In the genomic region with DNA sequence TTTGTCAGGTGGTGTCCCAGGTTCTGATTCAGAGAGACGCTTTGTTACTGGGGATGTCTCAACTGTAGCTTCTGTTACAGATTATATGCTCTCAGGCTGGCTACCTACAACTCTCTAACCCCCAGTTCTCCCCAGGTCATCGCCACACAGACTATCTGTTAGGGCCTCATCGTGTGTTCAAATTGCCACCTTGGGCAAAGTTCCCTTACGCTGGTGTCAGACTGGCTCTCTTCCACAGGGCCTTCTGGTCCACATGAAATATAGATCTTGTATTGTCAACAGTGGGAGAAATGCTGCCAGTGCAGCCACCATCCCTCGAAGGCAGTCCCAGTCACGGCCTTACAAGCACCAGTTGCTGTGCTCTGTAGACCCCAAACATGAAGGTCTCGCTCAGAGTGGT, we compare ENCODE assay signal across 20 cellular contexts. TPM values are rescaled to one million over a fixed set of nuclear protein-coding genes. Genes with fewer than 3 reads are reported as not detected.
DNase-seq lines count a peak whose midpoint lies in the region; ATAC-seq, FAIRE-seq and TF ChIP-seq lines count a peak whose summit lies in the region.
"Had no signal": no experiment of that assay in that cellular context is flagged by ENCODE, and none has a peak within 500 bp of the region (broad histone marks: within the 10 kb centered on the region; RNA-seq: fewer than 3 reads in every experiment).

No MANE protein-coding gene starts in this region.

- no peaks in the 10 kb centered on the region for H3K79me2 ChIP-seq in HepG2 (ENCODE audit: insufficient read depth, low read length)

- intact Hi-C loops in HepG2 (cut with micrococcal nuclease; ENCODE audit: unreplicated experiment) (no loop called here), right lobe of liver (cut with DNase I) (no loop called here)

- TF ChIP-seq RAD21 in liver (IDR thresholded peaks at IDR 0.05), result peak in 1 of 2 donors; percentile 13
- no peak for TF ChIP-seq RAD21 in HepG2 (CRISPR knock-in tag; IDR thresholded peaks at IDR 0.05)

- ATAC-seq in HepG2, result no peak
- peak; percentile 91 to 93 (median 92) for ATAC-seq in right lobe of liver
- ATAC-seq: A549; CD8-positive, alpha-beta T cell had no signal

- no peak for FAIRE-seq in HepG2 (lab: Jason Lieb, UNC)
- FAIRE-seq: A549, D721Med, G401.6, GM12891, GM19239 had no signal

- no peak overlapping the region for H3K9ac ChIP-seq in liver (ENCODE audit: low read depth in 1 of 2, low read length in 2 of 2)
- no peak overlapping the region for H3K9ac ChIP-seq in HepG2 (ENCODE audit: insufficient read depth, low read depth, low read length)
- H3K9ac ChIP-seq: BLaER1 treated with 17β-estradiol and CSF1 and Interleukin-3, amounts not matched to agents 10 nM and 100 nM had no signal

- no TSS peak for BruUV-seq in HepG2 (replicated peaks; lab: Mats Ljungman, UMichigan)

- CTCF ChIA-PET in HepG2 (lab: Yijun Ruan, JAX; ENCODE audit: low intra/inter-chr PET ratio, low total read pairs), result no interaction called here

- peak overlapping the region; percentile 47 to 52 for H3K27ac ChIP-seq in liver (ENCODE audit: low read depth in 1 of 2, low read length in 2 of 2)
- H3K27ac ChIP-seq in HepG2 (ENCODE audit: extremely low read length, insufficient read depth, low read length), result no peak overlapping the region
- H3K27ac ChIP-seq in right lobe of liver, result peak overlapping the region in 1 of 3 donors; percentile 52
- H3K27ac ChIP-seq: 22Rv1; A549; BLaER1 treated with 17β-estradiol and CSF1 and Interleukin-3, amounts not matched to agents 10 nM and 100 nM; C4-2B had no signal

- no peak overlapping the region for H3K4me2 ChIP-seq in HepG2 (ENCODE audit: low read depth, low read length)
- H3K4me2 ChIP-seq: A549; BLaER1 treated with 17β-estradiol and CSF1 and Interleukin-3, amounts not matched to agents 10 nM and 100 nM had no signal

- H3K4me1 ChIP-seq in liver (ENCODE audit: control insufficient read depth in 4 of 4, insufficient read depth in 4 of 4, low read length in 3 of 4), result peaks cover 2 to 23% (median 16%) of the 10 kb centered on the region in 4 donors
- H3K4me1 ChIP-seq in HepG2 (ENCODE audit: insufficient read depth, low read length), result no peaks in the 10 kb centered on the region
- peaks cover 0 to 26% (median 7%) of the 10 kb centered on the region in 4 donors for H3K4me1 ChIP-seq in right lobe of liver
- H3K4me1 ChIP-seq: A549; BLaER1 treated with 17β-estradiol and CSF1 and Interleukin-3, amounts not matched to agents 10 nM and 100 nM; Caco-2 had no signal

- no peak for DNase-seq in HepG2 (ENCODE audit: low spot score)
- DNase-seq in right lobe of liver, result peak; percentile 28 to 75 (median 63)
- no peak for DNase-seq in medulla oblongata (ENCODE audit: extremely low spot score)
- DNase-seq in stimulated activated naive CD4-positive, alpha-beta T cell (lab: John Stamatoyannopoulos, UW), result no peak
- DNase-seq: AML-193; Caco-2; Calu3; CD4-positive, alpha-beta T cell; CD8-positive, alpha-beta T cell; DMS79 treated with DMSO at 0.1 percent for 48 hours; GF-D8 had no signal

- H3K27me3 ChIP-seq in liver (ENCODE audit: control insufficient read depth in 4 of 4, insufficient read depth in 4 of 4, low read length in 3 of 4) (no peaks in the 10 kb centered on the region), HepG2 (ENCODE audit: control insufficient read depth in 1 of 2, insufficient read depth in 2 of 2, low read length in 2 of 2) (no peaks in the 10 kb centered on the region), right lobe of liver (no peaks in the 10 kb centered on the region)
- H3K27me3 ChIP-seq: BLaER1 treated with 17β-estradiol and CSF1 and Interleukin-3, amounts not matched to agents 10 nM and 100 nM had no signal

- POLR2A ChIA-PET in HepG2 (lab: Yijun Ruan, JAX), result no interaction called here

- WGBS in liver, result 52% methylated on average over 7 of the region's 7 CpGs
- 24% methylated on average over 7 of the region's 7 CpGs for WGBS in HepG2 (ENCODE audit: low lambda C conversion rate)
- 43% methylated on average over 4 of the region's 7 CpGs for WGBS in right lobe of liver (ENCODE audit: insufficient coverage, low coverage, low lambda C conversion rate, missing lambda C conversion rate)

- H3K9me3 ChIP-seq in liver (ENCODE audit: control insufficient read depth in 4 of 4, low read length in 3 of 4) (no peaks in the 10 kb centered on the region), HepG2 (ENCODE audit: low read length) (peaks cover 3% of the 10 kb centered on the region; the same call in 1 of the 2 replicates), right lobe of liver (no peaks in the 10 kb centered on the region)
- H3K9me3 ChIP-seq: A549, Caco-2 had no signal

- in situ Hi-C loops in HepG2 (cut with HindIII; ENCODE audit: extremely low pct_ligation_motif_present, low pct_unique_long_range_greater_than_20kb), result no loop called here

- H3K36me3 ChIP-seq in liver (ENCODE audit: control insufficient read depth in 4 of 4, insufficient read depth in 3 of 4, low read depth in 1 of 4, low read length in 3 of 4) (peaks cover 0 to 8% (median 1%) of the 10 kb centered on the region in 4 donors), HepG2 (replicated peaks in 1 of 2; ENCODE audit: control insufficient read depth in 1 of 2, insufficient read depth in 2 of 2, low read length in 2 of 2) (no peaks in the 10 kb centered on the region), right lobe of liver (no peaks in the 10 kb centered on the region)
- H3K36me3 ChIP-seq: BLaER1 treated with 17β-estradiol and CSF1 and Interleukin-3, amounts not matched to agents 10 nM and 100 nM had no signal

- TF ChIP-seq POLR2A in HepG2 (IDR thresholded peaks at IDR 0.05; ENCODE audit: insufficient read depth in 1 of 2, low read depth in 2 of 2, low read length in 2 of 2) (no peak), right lobe of liver (IDR thresholded peaks at IDR 0.05) (no peak)

- H4K20me1 ChIP-seq in HepG2 (ENCODE audit: insufficient read depth, low read length), result no peaks in the 10 kb centered on the region
- H4K20me1 ChIP-seq: BLaER1 treated with 17β-estradiol and CSF1 and Interleukin-3, amounts not matched to agents 10 nM and 100 nM had no signal

- TF ChIP-seq CTCF in liver (IDR thresholded peaks at IDR 0.05; ENCODE audit: low read depth, low read length, missing input control) (no peak), HepG2 (CRISPR knock-in tag; IDR thresholded peaks at IDR 0.05) (no peak), right lobe of liver (IDR thresholded peaks at IDR 0.05) (no peak)

- H3K4me3 ChIP-seq in liver (ENCODE audit: low read depth in 1 of 3, low read length in 3 of 3) (no peak overlapping the region), HepG2 (replicated peaks in 1 of 3; ENCODE audit: insufficient read depth in 1 of 3, low read depth in 2 of 3, low read length in 3 of 3) (no peak overlapping the region), right lobe of liver (no peak overlapping the region)
- H3K4me3 ChIP-seq: A549; BLaER1 treated with 17β-estradiol and CSF1 and Interleukin-3, amounts not matched to agents 10 nM and 100 nM had no signal

- H2AFZ ChIP-seq in HepG2 (ENCODE audit: low read length), result no peak overlapping the region

- TF ChIP-seq EP300 in HepG2 (IDR thresholded peaks at IDR 0.05; ENCODE audit: low read depth in 2 of 2, low read length in 2 of 2) (no peak), HepG2 (CRISPR knock-in tag; IDR thresholded peaks at IDR 0.05; ENCODE audit: borderline replicate concordance) (no peak)

TF ChIP-seq in liver, 16 proteins besides CTCF, POLR2A, EP300 and RAD21 (continues in another document):
- TF ChIP-seq NR2F2 (IDR thresholded peaks at IDR 0.05), result no peak

TF ChIP-seq in HepG2, 621 proteins besides CTCF, POLR2A, EP300 and RAD21 (continues in another document):
- TF ChIP-seq ZNF263 (CRISPR knock-in tag; IDR thresholded peaks at IDR 0.05) (no peak), ZNF17 (CRISPR knock-in tag; IDR thresholded peaks at IDR 0.05) (no peak), NR2F2 (IDR thresholded peaks at IDR 0.05; ENCODE audit: borderline replicate concordance, low read depth) (no peak), ZNF138 (CRISPR knock-in tag; IDR thresholded peaks at IDR 0.05; ENCODE audit: low read depth) (no peak), MEIS2 (CRISPR knock-in tag; IDR thresholded peaks at IDR 0.05) (no peak), ZNF234 (CRISPR knock-in tag; conservative IDR thresholded peaks at IDR 0.05) (no peak), KMT2A (CRISPR knock-in tag; IDR thresholded peaks at IDR 0.05) (no peak)

RNA-seq across cellular contexts. Expression of gene FMO4, which starts 15.3 kb away (rescaled TPM):
- 10 to 100 TPM in 1 of 2 donors, 1 to 10 TPM in 1; 7.2 to 26.9 TPM for total RNA-seq in liver
- 10 to 100 TPM in 1 of 2 donors, 1 to 10 TPM in 1; 7.6 to 11.0 TPM for polyA plus RNA-seq in liver
- total RNA-seq in HepG2 (2016; rRNA removed; fragmentation: Illumina TruSeq; extraction: Trizol), result 0.07 and 0.36 TPM in 2 replicates
- not detected in 2 replicates for total RNA-seq in HepG2 (2016; cell fraction: cytosol; rRNA removed; fragmentation: Illumina TruSeq; extraction: Trizol; ENCODE audit: low read depth)
- 0.37 and 0.56 TPM in 2 replicates for total RNA-seq in HepG2 (2016; cell fraction: insoluble cytoplasmic fraction; rRNA removed; fragmentation: Illumina TruSeq; extraction: Trizol)
- 0.06 and 0.17 TPM in 2 replicates for total RNA-seq in HepG2 (2016; cell fraction: membrane; rRNA removed; fragmentation: Illumina TruSeq; extraction: Trizol)
- 0.34 TPM in 1 of 2 replicates, not detected in the other for total RNA-seq in HepG2 (2016; cell fraction: nucleus; rRNA removed; fragmentation: Illumina TruSeq; extraction: Trizol)
- polyA plus RNA-seq in HepG2 (2011; rRNA removed), result 0.10 and 0.29 TPM in 2 replicates
- polyA plus RNA-seq in HepG2 (2011; cell fraction: cytosol; rRNA removed), result 0.10 and 0.11 TPM in 2 replicates
- polyA plus RNA-seq in HepG2 (2011; cell fraction: nucleus; rRNA removed), result 0.05 TPM in 1 of 2 replicates, not detected in the other
- polyA plus RNA-seq in HepG2 (2012), result 0.17 and 0.34 TPM in 2 replicates
- polyA plus RNA-seq in HepG2 (2016; cell fraction: cytosol; fragmentation: Illumina TruSeq; extraction: Trizol; ENCODE audit: low read depth), result not detected in 2 replicates
- polyA plus RNA-seq in HepG2 (2016; cell fraction: insoluble cytoplasmic fraction; fragmentation: Illumina TruSeq; extraction: Trizol; ENCODE audit: low read depth), result 0.40 and 0.42 TPM in 2 replicates
- not detected in 2 replicates for polyA plus RNA-seq in HepG2 (2016; cell fraction: membrane; fragmentation: Illumina TruSeq; extraction: Trizol; ENCODE audit: low read depth)
- polyA plus RNA-seq in HepG2 (2016; cell fraction: nucleus; fragmentation: Illumina TruSeq; extraction: Trizol; ENCODE audit: insufficient read depth, low read depth), result not detected in 2 replicates
- polyA minus RNA-seq in HepG2 (2011; rRNA and poly(A)+ RNA removed; ENCODE audit: low replicate concordance), result 0.07 TPM in 1 of 2 replicates, not detected in the other
- not detected in 2 replicates for polyA minus RNA-seq in HepG2 (2011; cell fraction: cytosol; rRNA and poly(A)+ RNA removed)
- polyA minus RNA-seq in HepG2 (2011; cell fraction: nucleus; rRNA and poly(A)+ RNA removed), result 0.52 TPM in 1 of 2 replicates, not detected in the other
- total RNA-seq in right lobe of liver, result 10 to 100 TPM; 12.8 to 32.7 (median 20.0) TPM

Comparison
In these comparisons a context has a peak if more than half of its experiments do, and no peak if none do; other contexts are left out.
1. DNase-seq: peak in right lobe of liver (3 of 3); none in HepG2 (single experiment), medulla oblongata (single experiment) and stimulated activated naive CD4-positive, alpha-beta T cell (0 of 6).
2. RNA of gene FMO4, which starts 15.3 kb away (total RNA-seq): 7.2 to 26.9 TPM in liver and 12.8 to 32.7 TPM in right lobe of liver; 0.06 to 0.56 TPM in HepG2; every median in the first group is over 4 times any median in the second.